8 cellular contexts compared by ENCODE assay signal in genomic region chr1:46303038-46303871, GRCh38. TPM values are rescaled to one million over a fixed set of nuclear protein-coding genes. Genes with fewer than 3 reads are reported as not detected.
DNase-seq lines count a peak whose midpoint lies in the region; ATAC-seq and TF ChIP-seq lines count a peak whose summit lies in the region.

Gene LRRC41 (minus strand): TSS chr1:46303616. CDS start chr1:46303322, 294 bp downstream.
Gene UQCRH (plus strand): TSS chr1:46303698. CDS start chr1:46303767, 69 bp downstream.

- peak within 1 kb of the TSS; percentile 98 for H3K27ac ChIP-seq in suprapubic skin

- DNase-seq in GM10248 (ENCODE audit: extremely low spot score) (peak; percentile 91), NCI-H1092 (lab: John Stamatoyannopoulos, UW) (peak; percentile 75), globus pallidus (ENCODE audit: low spot score) (peak; percentile 97), nucleus accumbens (lab: John Stamatoyannopoulos, UW) (peak; percentile 58 to 97 (median 90)), suprapubic skin (ENCODE audit: low spot score in 2 of 2) (peak; percentile 97)

- ATAC-seq in HG02588 (IDR thresholded peaks at IDR 0.05; ENCODE audit: unreplicated experiment) (peak; percentile 74), SK-N-SH treated with all-trans-retinoic acid at 6 μM for 48 hours (peak; percentile 83)

- peak; percentile 52 to 86 for TF ChIP-seq POLR2A in suprapubic skin (IDR thresholded peaks at IDR 0.05)

- peaks cover 37% of the 10 kb centered on the region for H3K4me1 Mint-ChIP-seq in activated naive CD4-positive, alpha-beta T cell treated with anti-CD3 and anti-CD28 coated beads, Interleukin-2, amount 50 U/mL, for 24 hours

- CTCF ChIA-PET in GM10248 (lab: Yijun Ruan, JAX) = interaction anchor here (0.6 to 2.6 kb wide), 11 partner anchors 12 to 175 kb away, joined by 3 to 13 read pairs (median 3); partner anchors contain the start of genes NSUN4 and RAD54L

- H3K9me3 ChIP-seq in suprapubic skin = no peaks in the 10 kb centered on the region

- H3K27me3 ChIP-seq in suprapubic skin = no peaks in the 10 kb centered on the region

- TF ChIP-seq CTCF in GM10248 (IDR thresholded peaks at IDR 0.05; ENCODE audit: control extremely low read depth, extremely low read depth, low read depth, missing control alignments) (no peak), suprapubic skin (IDR thresholded peaks at IDR 0.05) (no peak)

- peaks cover 54% of the 10 kb centered on the region for H3K4me1 ChIP-seq in suprapubic skin

- POLR2A ChIA-PET in GM10248 (lab: Yijun Ruan, JAX) = interaction anchor here (0.6 to 1.7 kb wide), 9 partner anchors 22 to 1582 kb away, joined by 3 to 6 read pairs (median 3); partner anchors contain the start of gene NSUN4

- 0% methylated on average over 33 of the region's 61 CpGs for WGBS in suprapubic skin

- peaks cover 2% of the 10 kb centered on the region for H3K36me3 ChIP-seq in suprapubic skin

- TF ChIP-seq EP300 in suprapubic skin (IDR thresholded peaks at IDR 0.05) = no peak

- H3K36me3 Mint-ChIP-seq in activated naive CD4-positive, alpha-beta T cell treated with anti-CD3 and anti-CD28 coated beads, Interleukin-2, amount 50 U/mL, for 24 hours = peaks cover 5% of the 10 kb centered on the region

- peak within 1 kb of the TSS; percentile 98 for H3K27ac Mint-ChIP-seq in activated naive CD4-positive, alpha-beta T cell treated with anti-CD3 and anti-CD28 coated beads, Interleukin-2, amount 50 U/mL, for 24 hours

- no peaks in the 10 kb centered on the region for H3K27me3 Mint-ChIP-seq in activated naive CD4-positive, alpha-beta T cell treated with anti-CD3 and anti-CD28 coated beads, Interleukin-2, amount 50 U/mL, for 24 hours

- peak within 1 kb of the TSS; percentile 96 for H3K4me3 Mint-ChIP-seq in activated naive CD4-positive, alpha-beta T cell treated with anti-CD3 and anti-CD28 coated beads, Interleukin-2, amount 50 U/mL, for 24 hours

- peak within 1 kb of the TSS; percentile 87 for H3K4me3 ChIP-seq in suprapubic skin

- no peaks in the 10 kb centered on the region for H3K9me3 Mint-ChIP-seq in activated naive CD4-positive, alpha-beta T cell treated with anti-CD3 and anti-CD28 coated beads, Interleukin-2, amount 50 U/mL, for 24 hours

TF ChIP-seq in SK-N-SH treated with all-trans-retinoic acid at 6 μM for 48 hours, 23 proteins besides CTCF, POLR2A, EP300 and RAD21:
- no peak for TF ChIP-seq SNAI2 (CRISPR knock-in tag; IDR thresholded peaks at IDR 0.05)
- no peak for TF ChIP-seq PATZ1 (CRISPR knock-in tag; IDR thresholded peaks at IDR 0.05; ENCODE audit: borderline replicate concordance)
- TF ChIP-seq ZFP3 (CRISPR knock-in tag; IDR thresholded peaks at IDR 0.05) = peak; percentile 48; the same call in 1 of the 2 replicates
- no peak for TF ChIP-seq ARNTL (CRISPR knock-in tag; IDR thresholded peaks at IDR 0.05; ENCODE audit: borderline replicate concordance, low read depth)
- peak; percentile 64 for TF ChIP-seq ZNF70 (CRISPR knock-in tag; IDR thresholded peaks at IDR 0.05)
TF ChIP-seq in SK-N-SH treated with all-trans-retinoic acid at 6 μM for 48 hours: peak in this region for 2.

RNA-seq across cellular contexts. Expression of gene LRRC41, which starts in this region (rescaled TPM):
- total RNA-seq in suprapubic skin = 10 to 100 TPM; 69.8 to 87.6 (median 84.7) TPM

RNA-seq across cellular contexts. Expression of gene UQCRH, which starts in this region (rescaled TPM):
- total RNA-seq in suprapubic skin = 100 to 1,000 TPM; 182 to 399 (median 283) TPM

Comparison
In these comparisons a context has a peak if more than half of its experiments do, and no peak if none do; other contexts are left out.
1. Peak in every context shown above with its lines: DNase-seq, ATAC-seq, H3K4me3 ChIP-seq and H3K27ac ChIP-seq.